ENCODE assay signal across 9 cellular contexts in genomic region chr12:79420146-79420618, GRCh38.
DNase-seq lines count a peak whose midpoint lies in the region; ATAC-seq and TF ChIP-seq lines count a peak whose summit lies in the region.
"Had no signal": no experiment of that assay in that cellular context is flagged by ENCODE, and none has a peak within 500 bp of the region (broad histone marks: within the 10 kb centered on the region; RNA-seq: fewer than 3 reads in every experiment).

No MANE protein-coding gene starts in this region.

- H3K36me3 ChIP-seq in parathyroid adenoma (ENCODE audit: control insufficient read depth, insufficient read depth, low read length), result no peaks in the 10 kb centered on the region

- H3K4me3 ChIP-seq in epithelial cell of proximal tubule (ENCODE audit: low read depth, low read length), result no peak overlapping the region
- H3K4me3 ChIP-seq in parathyroid adenoma (ENCODE audit: low read depth, low read length), result peak overlapping the region; percentile 22

- peak overlapping the region; percentile 37 for H3K4me2 ChIP-seq in parathyroid adenoma (ENCODE audit: low read length)

- no peaks in the 10 kb centered on the region for H3K27me3 ChIP-seq in parathyroid adenoma (ENCODE audit: control insufficient read depth, insufficient read depth, low read length)

- TF ChIP-seq CTCF in epithelial cell of proximal tubule (conservative IDR thresholded peaks at IDR 0.05; ENCODE audit: low read depth, low read length) (peak; percentile 77), parathyroid adenoma (IDR thresholded peaks at IDR 0.05) (peak; percentile 71)

- H3K27ac ChIP-seq in parathyroid adenoma, result peak overlapping the region; percentile 92

- H3K9me3 ChIP-seq in parathyroid adenoma (ENCODE audit: control insufficient read depth, low read length), result no peaks in the 10 kb centered on the region

- peak overlapping the region; percentile 69 for H2AFZ ChIP-seq in parathyroid adenoma

- peaks cover 70% of the 10 kb centered on the region for H3K4me1 ChIP-seq in parathyroid adenoma

- no peaks in the 10 kb centered on the region for H3K79me2 ChIP-seq in parathyroid adenoma

- no peak overlapping the region for H3K9ac ChIP-seq in parathyroid adenoma

- DNase-seq in NCI-H2029 treated with DMSO at 0.1 percent for 48 hours (lab: John Stamatoyannopoulos, UW) (peak; percentile 16), NCI-H2029 (lab: John Stamatoyannopoulos, UW) (no peak), NCI-H526 treated with DMSO at 0.1 percent for 48 hours (lab: John Stamatoyannopoulos, UW) (peak; percentile 22), epithelial cell of proximal tubule (ENCODE audit: low read depth) (peak; percentile 78), T-helper 2 cell (no peak), activated gamma-delta T cell (lab: John Stamatoyannopoulos, UW) (no peak)
- DNase-seq: CD4-positive, CD25-positive, alpha-beta regulatory T cell had no signal

- no peak for ATAC-seq in HG03196 (IDR thresholded peaks at IDR 0.05; ENCODE audit: unreplicated experiment)

Comparison
In these comparisons a context has a peak if more than half of its experiments do, and no peak if none do; other contexts are left out.
1. DNase-seq: peak in NCI-H2029 treated with DMSO at 0.1 percent for 48 hours (single experiment), NCI-H526 treated with DMSO at 0.1 percent for 48 hours (single experiment) and epithelial cell of proximal tubule (single experiment); none in NCI-H2029 (single experiment), T-helper 2 cell (0 of 5) and activated gamma-delta T cell (single experiment).